11 cellular contexts compared by ENCODE assay signal in the genomic region with DNA sequence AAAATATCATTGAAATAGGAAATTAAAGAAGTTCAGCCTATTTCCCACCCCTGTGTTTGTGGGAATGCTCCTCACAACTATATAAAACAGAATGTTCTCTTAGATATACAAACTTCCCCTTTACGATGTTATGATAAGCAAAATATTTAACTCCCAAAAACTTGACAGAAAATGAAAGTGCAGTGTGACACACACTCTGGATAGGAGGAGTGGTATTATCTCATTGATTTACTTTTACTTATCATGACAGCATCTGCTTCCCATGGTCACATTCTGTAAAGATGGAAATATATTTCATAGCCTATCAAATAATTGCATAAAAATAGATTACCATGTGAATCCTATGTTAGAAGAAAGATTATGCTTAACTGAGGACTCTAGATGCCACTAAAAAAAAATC.
DNase-seq lines count a peak whose midpoint lies in the region; ATAC-seq and TF ChIP-seq lines count a peak whose summit lies in the region.
"Had no signal": no experiment of that assay in that cellular context is flagged by ENCODE, and none has a peak within 500 bp of the region (broad histone marks: within the 10 kb centered on the region; RNA-seq: fewer than 3 reads in every experiment).

No MANE protein-coding gene starts in this region.

- no peak overlapping the region for H3K4me3 ChIP-seq in right atrium auricular region

- intact Hi-C loops in Right ventricle myocardium superior (cut with DNase I) = no loop called here
- intact Hi-C loops in activated CD4-positive, alpha-beta memory T cell treated with anti-CD3 and anti-CD28 coated beads for 36 hours (cut with micrococcal nuclease) = loop anchor here (2.0 to 10.0 kb wide), 4 partner anchors 23 to 1037 kb away; no protein-coding TSS in a partner anchor

- TF ChIP-seq CTCF in right atrium auricular region (IDR thresholded peaks at IDR 0.05) = no peak
- TF ChIP-seq CTCF in type B pancreatic cell (conservative IDR thresholded peaks at IDR 0.05) = no peak

- H3K36me3 ChIP-seq in right atrium auricular region = peaks cover 4% of the 10 kb centered on the region

- H3K27ac ChIP-seq in right atrium auricular region = peak overlapping the region in 1 of 2 donors; percentile 2

- H3K27me3 ChIP-seq in right atrium auricular region = no peaks in the 10 kb centered on the region

- POLR2A ChIA-PET in activated CD4-positive, alpha-beta memory T cell treated with anti-CD3 and anti-CD28 coated beads for 36 hours (lab: Charles Lee) = interaction anchor here (1.4 to 1.8 kb wide), 2 partner anchors 27 to 86 kb away, joined by 3 to 4 read pairs; no protein-coding TSS in a partner anchor

- DNase-seq in Right ventricle myocardium superior = no peak
- no peak for DNase-seq in right atrium auricular region (ENCODE audit: low spot score)
- DNase-seq in activated CD4-positive, alpha-beta memory T cell treated with anti-CD3 and anti-CD28 coated beads for 36 hours = no peak
- peak; percentile 55 for DNase-seq in iris pigment epithelial cell (ENCODE audit: low read depth)
- no peak for DNase-seq in type B pancreatic cell (ENCODE audit: extremely low spot score, unreplicated experiment)
- no peak for DNase-seq in T-helper 9 cell
- DNase-seq in NCI-H1092 treated with DMSO at 0.1 percent for 48 hours (lab: John Stamatoyannopoulos, UW) = no peak
- DNase-seq: hypothalamus, NCI-H1105 treated with DMSO at 0.1 percent for 48 hours, substantia nigra had no signal

- peaks cover 2% of the 10 kb centered on the region for H3K36me3 Mint-ChIP-seq in activated CD4-positive, alpha-beta memory T cell treated with anti-CD3 and anti-CD28 coated beads for 36 hours
- peaks cover 11% of the 10 kb centered on the region for H3K36me3 Mint-ChIP-seq in type B pancreatic cell

- CTCF ChIA-PET in activated CD4-positive, alpha-beta memory T cell treated with anti-CD3 and anti-CD28 coated beads for 36 hours (lab: Charles Lee) = interaction anchor here (1.4 to 1.5 kb wide), 2 partner anchors 27 to 92 kb away, joined by 3 to 5 read pairs; no protein-coding TSS in a partner anchor

- peaks cover 64% of the 10 kb centered on the region for H3K4me1 Mint-ChIP-seq in activated CD4-positive, alpha-beta memory T cell treated with anti-CD3 and anti-CD28 coated beads for 36 hours (ENCODE audit: low read depth)
- H3K4me1 Mint-ChIP-seq in type B pancreatic cell (ENCODE audit: unreplicated experiment) = peaks cover 19% of the 10 kb centered on the region

- ATAC-seq in Right ventricle myocardium superior (ENCODE audit: poor library complexity) (peak; percentile 52), GM18498 (IDR thresholded peaks at IDR 0.05; ENCODE audit: unreplicated experiment) (no peak)

- H3K9me3 Mint-ChIP-seq in activated CD4-positive, alpha-beta memory T cell treated with anti-CD3 and anti-CD28 coated beads for 36 hours = no peaks in the 10 kb centered on the region
- no peaks in the 10 kb centered on the region for H3K9me3 Mint-ChIP-seq in type B pancreatic cell

- peaks cover 0 to 27% of the 10 kb centered on the region in 2 donors for H3K4me1 ChIP-seq in right atrium auricular region

- no peaks in the 10 kb centered on the region for H3K27me3 Mint-ChIP-seq in activated CD4-positive, alpha-beta memory T cell treated with anti-CD3 and anti-CD28 coated beads for 36 hours
- H3K27me3 Mint-ChIP-seq in type B pancreatic cell = no peaks in the 10 kb centered on the region

- peak overlapping the region; percentile 45 for H3K27ac Mint-ChIP-seq in activated CD4-positive, alpha-beta memory T cell treated with anti-CD3 and anti-CD28 coated beads for 36 hours
- peak overlapping the region; percentile 54 for H3K27ac Mint-ChIP-seq in type B pancreatic cell

- H3K4me3 Mint-ChIP-seq in activated CD4-positive, alpha-beta memory T cell treated with anti-CD3 and anti-CD28 coated beads for 36 hours = peak overlapping the region; percentile 25
- H3K4me3 Mint-ChIP-seq in type B pancreatic cell = no peak overlapping the region

- H3K9me3 ChIP-seq in right atrium auricular region = no peaks in the 10 kb centered on the region
